ENCODE assay signal across 15 cellular contexts in genomic region chr6:45613678-45614077, GRCh38.
DNase-seq lines count a peak whose midpoint lies in the region; ATAC-seq and TF ChIP-seq lines count a peak whose summit lies in the region.
"Had no signal": no experiment of that assay in that cellular context is flagged by ENCODE, and none has a peak within 500 bp of the region (broad histone marks: within the 10 kb centered on the region; RNA-seq: fewer than 3 reads in every experiment).

No MANE protein-coding gene starts in this region.

- no peak overlapping the region for H2AK9ac ChIP-seq in IMR-90 (replicated peaks; ENCODE audit: low read depth, low read length, poor library complexity)

- H2BK120ac ChIP-seq in IMR-90 (ENCODE audit: low read depth, low read length), result no peak overlapping the region; the same call in 1 of the 2 replicates

- H3K23ac ChIP-seq in IMR-90 (ENCODE audit: low read depth, low read length), result no peak overlapping the region

- no peak overlapping the region for H2BK15ac ChIP-seq in IMR-90 (ENCODE audit: low read depth, low read length)

- H3K4me3 ChIP-seq in IMR-90 (ENCODE audit: insufficient read depth, low read depth, low read length), result no peak overlapping the region
- H3K4me3 ChIP-seq in smooth muscle cell, result no peak overlapping the region
- H3K4me3 ChIP-seq: GM12878 had no signal

- H3K36me3 ChIP-seq in IMR-90 (ENCODE audit: control insufficient read depth, insufficient read depth, low read length) (no peaks in the 10 kb centered on the region), smooth muscle cell (ENCODE audit: low read depth) (no peaks in the 10 kb centered on the region)

- no peak overlapping the region for H3K9ac ChIP-seq in IMR-90 (ENCODE audit: low read depth, low read length)
- no peak overlapping the region for H3K9ac ChIP-seq in smooth muscle cell (ENCODE audit: low read depth)

- TF ChIP-seq RAD21 in IMR-90 (IDR thresholded peaks at IDR 0.05; ENCODE audit: low read length), result no peak

- no peak overlapping the region for H3K18ac ChIP-seq in IMR-90 (ENCODE audit: low read depth, low read length)

- no peak overlapping the region for H3K14ac ChIP-seq in IMR-90 (replicated peaks; ENCODE audit: low read depth, low read length)

- 20% methylated on average over 4 of the region's 9 CpGs; no CpG with 5 or more reads in 1 of the 2 experiments for WGBS in IMR-90 (ENCODE audit: extremely low coverage in 2 of 2, insufficient read length in 1 of 2), 2 experiments
- 10% methylated on average over 9 of the region's 9 CpGs for WGBS in smooth muscle cell (ENCODE audit: low lambda C conversion rate)

- no peaks in the 10 kb centered on the region for H3K9me3 ChIP-seq in IMR-90 (ENCODE audit: control insufficient read depth, insufficient read depth, low read length)
- no peaks in the 10 kb centered on the region for H3K9me3 ChIP-seq in smooth muscle cell (replicated peaks; ENCODE audit: low read depth)

- POLR2A ChIA-PET in IMR-90 (lab: Charles Lee; ENCODE audit: unreplicated experiment), result no interaction called here

- H3K27ac ChIP-seq in IMR-90 (ENCODE audit: insufficient read depth, low read length) (no peak overlapping the region), smooth muscle cell (ENCODE audit: low read depth) (peak overlapping the region; percentile 23)

- DNase-seq in IMR-90, result peak; percentile 80
- peak; percentile 37 for DNase-seq in epidermal melanocyte (ENCODE audit: insufficient read length, low spot score)
- DNase-seq in islet precursor cell, result peak; percentile 55
- no peak for DNase-seq in smooth muscle cell (lab: John Stamatoyannopoulos, UW; ENCODE audit: unreplicated experiment)
- no peak for DNase-seq in SIG-M5 treated with dmso at 0.1 percent for 504 hours (lab: John Stamatoyannopoulos, UW; ENCODE audit: unreplicated experiment)
- no peak for DNase-seq in activated CD4-positive, alpha-beta T cell treated with anti-CD3 and anti-CD28 coated beads, Interleukin-2, amount 50 U/mL, for 4 hours
- no peak for DNase-seq in NCI-H146 (lab: John Stamatoyannopoulos, UW)
- DNase-seq: activated CD4-positive, alpha-beta T cell treated with anti-CD3 and anti-CD28 coated beads for 36 hours; activated naive CD4-positive, alpha-beta T cell treated with anti-CD3 and anti-CD28 coated beads for 36 hours; COR-L47; dermis blood vessel endothelial cell; naive thymus-derived CD8-positive, alpha-beta T cell; NCI-H526 treated with DMSO at 0.1 percent for 48 hours had no signal

- ATAC-seq in IMR-90 (ENCODE audit: low read depth) (peak; percentile 83), GM21367 (IDR thresholded peaks at IDR 0.05; ENCODE audit: unreplicated experiment) (no peak)
- ATAC-seq: activated CD4-positive, alpha-beta T cell treated with anti-CD3 and anti-CD28 coated beads for 36 hours; GM12878; naive thymus-derived CD8-positive, alpha-beta T cell had no signal

- intact Hi-C loops in IMR-90 (cut with micrococcal nuclease), result no loop called here

- H3F3A ChIP-seq in smooth muscle cell (ENCODE audit: low read depth), result no peaks in the 10 kb centered on the region

- H3K9me1 ChIP-seq in IMR-90 (ENCODE audit: insufficient read depth, low read length), result peaks cover 4% of the 10 kb centered on the region; the same call in 1 of the 2 replicates

- in situ Hi-C loops in IMR-90 (cut with MboI; ENCODE audit: low sequenced_read_pairs), result no loop called here

- peaks cover 4% of the 10 kb centered on the region for H3K4me1 ChIP-seq in IMR-90 (ENCODE audit: control insufficient read depth, insufficient read depth, low read length)
- no peaks in the 10 kb centered on the region for H3K4me1 ChIP-seq in smooth muscle cell (ENCODE audit: low read depth)

- H2AK5ac ChIP-seq in IMR-90 (ENCODE audit: low read depth, low read length), result no peak overlapping the region

- H4K5ac ChIP-seq in IMR-90 (ENCODE audit: low read depth, low read length), result no peak overlapping the region

- H3K4me2 ChIP-seq in IMR-90 (ENCODE audit: low read depth, low read length) (no peak overlapping the region; the same call in 1 of the 2 replicates), smooth muscle cell (peak overlapping the region; percentile 77)

- no peak overlapping the region for H2BK5ac ChIP-seq in IMR-90 (ENCODE audit: low read depth, low read length, poor library complexity, severe bottlenecking)

- BruUV-seq in IMR-90 (replicated peaks; lab: Mats Ljungman, UMichigan), result no TSS peak

- TF ChIP-seq CTCF in IMR-90 (conservative IDR thresholded peaks at IDR 0.05; ENCODE audit: low read depth, low read length), result no peak
- no peak for TF ChIP-seq CTCF in smooth muscle cell (IDR thresholded peaks at IDR 0.05; ENCODE audit: borderline replicate concordance, insufficient read depth, poor library complexity, severe bottlenecking)

- no peaks in the 10 kb centered on the region for H3K79me2 ChIP-seq in smooth muscle cell (ENCODE audit: low read depth)

- no peak overlapping the region for H3K56ac ChIP-seq in IMR-90 (ENCODE audit: extremely low read depth, insufficient read depth, low read length)

- H2AFZ ChIP-seq in IMR-90 (replicated peaks; ENCODE audit: low read length, poor library complexity), result peak overlapping the region; percentile 38
- H2AFZ ChIP-seq in smooth muscle cell (ENCODE audit: low read depth), result peak overlapping the region; percentile 35

- CTCF ChIA-PET in IMR-90 (lab: Yijun Ruan, JAX), result no interaction called here

- H3K27me3 ChIP-seq in IMR-90 (ENCODE audit: control insufficient read depth, insufficient read depth, low read length) (no peaks in the 10 kb centered on the region), smooth muscle cell (ENCODE audit: low read depth) (no peaks in the 10 kb centered on the region)

- no peaks in the 10 kb centered on the region for H3K79me1 ChIP-seq in IMR-90 (ENCODE audit: low read depth in 1 of 2, low read length in 2 of 2)

- H4K91ac ChIP-seq in IMR-90 (ENCODE audit: insufficient read depth, low read depth, low read length), result no peak overlapping the region

- TF ChIP-seq POLR2A in IMR-90 (IDR thresholded peaks at IDR 0.05; ENCODE audit: low read depth, low read length), result no peak

- no peak overlapping the region for H2BK20ac ChIP-seq in IMR-90 (ENCODE audit: low read depth, low read length)

- no peak overlapping the region for H4K8ac ChIP-seq in IMR-90 (ENCODE audit: low read depth in 2 of 2, low read length in 2 of 2)

- H3K4ac ChIP-seq in IMR-90 (ENCODE audit: low read depth, low read length), result no peak overlapping the region; the same call in 1 of the 2 replicates

- H4K20me1 ChIP-seq in IMR-90 (ENCODE audit: insufficient read depth, low read length) (no peaks in the 10 kb centered on the region), smooth muscle cell (ENCODE audit: low read depth) (no peaks in the 10 kb centered on the region)

- dilution Hi-C loops in IMR-90 (cut with HindIII; ENCODE audit: low sequenced_read_pairs, unreplicated experiment), result no loop called here

TF ChIP-seq in IMR-90, 13 proteins besides CTCF, POLR2A, EP300 and RAD21:
- TF ChIP-seq NFE2L2 (IDR thresholded peaks at IDR 0.05; ENCODE audit: low read depth, low read length), result no peak
- 0 out of 2 replicates have a peak, but pooled peaks have one; percentile 4 for TF ChIP-seq MAFK (IDR thresholded peaks at IDR 0.05; ENCODE audit: low read depth, low read length)

Comparison
In these comparisons a context has a peak if more than half of its experiments do, and no peak if none do; other contexts are left out.
1. DNase-seq: peak in IMR-90 (single experiment), epidermal melanocyte (single experiment) and islet precursor cell (single experiment); none in smooth muscle cell (single experiment), SIG-M5 treated with dmso at 0.1 percent for 504 hours (single experiment), activated CD4-positive, alpha-beta T cell treated with anti-CD3 and anti-CD28 coated beads, Interleukin-2, amount 50 U/mL, for 4 hours (0 of 2) and NCI-H146 (single experiment).